23 cellular contexts compared by ENCODE assay signal in genomic region chr3:63400259-63400860, GRCh38.
DNase-seq lines count a peak whose midpoint lies in the region; ATAC-seq, FAIRE-seq and TF ChIP-seq lines count a peak whose summit lies in the region.
"Had no signal": no experiment of that assay in that cellular context is flagged by ENCODE, and none has a peak within 500 bp of the region (broad histone marks: within the 10 kb centered on the region; RNA-seq: fewer than 3 reads in every experiment).

No MANE protein-coding gene starts in this region.

- ATAC-seq in PC-3 (no peak), GM21526 (IDR thresholded peaks at IDR 0.05; ENCODE audit: low FRiP score, unreplicated experiment) (no peak)
- ATAC-seq: natural killer cell treated with Interleukin-12 subunit alpha and Interleukin-12 subunit beta and Interleukin-15 and Interleukin-18, amount 100 ng/mL, for 72 hours; Panc1 had no signal

- H3K4me3 ChIP-seq in AG10803 (ENCODE audit: low read length) (no peak overlapping the region), PC-3 (ENCODE audit: low read length) (no peak overlapping the region), bronchial epithelial cell (ENCODE audit: low read depth, low read length) (no peak overlapping the region), foreskin fibroblast (ENCODE audit: low read depth in 1 of 2, low read length in 2 of 2) (no peak overlapping the region), A673 (ENCODE audit: low read depth, low read length, poor library complexity, severe bottlenecking) (no peak overlapping the region)
- H3K4me3 ChIP-seq: BLaER1 treated with 17β-estradiol and CSF1 and Interleukin-3, amounts not matched to agents 10 nM and 100 nM; esophagus squamous epithelium; smooth muscle cell had no signal

- intact Hi-C loops in PC-3 (cut with micrococcal nuclease) (no loop called here), A673 (cut with micrococcal nuclease; ENCODE audit: unreplicated experiment) (no loop called here)

- no peaks in the 10 kb centered on the region for H3K79me2 ChIP-seq in PC-3 (ENCODE audit: low read length)
- H3K79me2 ChIP-seq: parathyroid adenoma had no signal

- CTCF ChIA-PET in PC-3 (lab: Charles Lee) (interaction anchor here (0.6 kb wide), 1 partner anchor 1934 kb away, joined by 3 read pairs; no protein-coding TSS in a partner anchor), A673 (lab: Charles Lee) (no interaction called here)

- no peak for TF ChIP-seq CTCF in AG10803 (conservative IDR thresholded peaks at IDR 0.05; ENCODE audit: low read length)
- no peak for TF ChIP-seq CTCF in PC-3 (conservative IDR thresholded peaks at IDR 0.05; ENCODE audit: low read depth, low read length)
- TF ChIP-seq CTCF in bronchial epithelial cell (IDR thresholded peaks at IDR 0.05; ENCODE audit: insufficient read depth, low read length, severe bottlenecking) = no peak
- TF ChIP-seq CTCF in foreskin fibroblast (IDR thresholded peaks at IDR 0.05; ENCODE audit: low read depth, low read length) = no peak
- no peak for TF ChIP-seq CTCF in A673 (conservative IDR thresholded peaks at IDR 0.05; ENCODE audit: low read depth, low read length)

- no peaks in the 10 kb centered on the region for H3K4me1 ChIP-seq in PC-3 (ENCODE audit: insufficient read depth, low read length)
- no peaks in the 10 kb centered on the region for H3K4me1 ChIP-seq in A673 (ENCODE audit: insufficient read depth, low read length, poor library complexity, severe bottlenecking)
- H3K4me1 ChIP-seq: esophagus squamous epithelium, parathyroid adenoma had no signal

- no peaks in the 10 kb centered on the region for H3F3A ChIP-seq in PC-3 (ENCODE audit: low read length, unreplicated experiment)

- H3K4me2 ChIP-seq in PC-3 (ENCODE audit: low read length) = no peak overlapping the region
- H3K4me2 ChIP-seq: BLaER1 treated with 17β-estradiol and CSF1 and Interleukin-3, amounts not matched to agents 10 nM and 100 nM; smooth muscle cell had no signal

- H3K27me3 ChIP-seq in PC-3 (ENCODE audit: low read length) = no peaks in the 10 kb centered on the region; the same call in 1 of the 2 replicates
- no peaks in the 10 kb centered on the region for H3K27me3 ChIP-seq in bronchial epithelial cell (ENCODE audit: control insufficient read depth, insufficient read depth, low read length)
- H3K27me3 ChIP-seq in A673 (replicated peaks; ENCODE audit: insufficient read depth, low read depth, low read length, poor library complexity) = no peaks in the 10 kb centered on the region
- H3K27me3 ChIP-seq: BLaER1 treated with 17β-estradiol and CSF1 and Interleukin-3, amounts not matched to agents 10 nM and 100 nM; esophagus squamous epithelium had no signal

- no TSS peak for BruUV-seq in PC-3 (replicated peaks; lab: Mats Ljungman, UMichigan)
- BruUV-seq in A673 (replicated peaks; lab: Mats Ljungman, UMichigan) = no TSS peak

- peak; percentile 32 for FAIRE-seq in bronchial epithelial cell (lab: Jason Lieb, UNC)
- FAIRE-seq: D721Med, G401.6, H1 had no signal

- no peaks in the 10 kb centered on the region for H3K9me2 ChIP-seq in PC-3 (replicated peaks; ENCODE audit: low read length)

- H3K9me3 ChIP-seq in PC-3 (ENCODE audit: low read length) = no peaks in the 10 kb centered on the region
- H3K9me3 ChIP-seq in A673 (ENCODE audit: low read depth, low read length, poor library complexity, severe bottlenecking) = no peaks in the 10 kb centered on the region
- H3K9me3 ChIP-seq: BLaER1 treated with 17β-estradiol and CSF1 and Interleukin-3, amounts not matched to agents 10 nM and 100 nM; esophagus squamous epithelium had no signal

- POLR2A ChIA-PET in PC-3 (lab: Charles Lee; ENCODE audit: unreplicated experiment) = no interaction called here
- POLR2A ChIA-PET in A673 (lab: Charles Lee; ENCODE audit: low non-redundant PET) = no interaction called here

- DNase-seq in AG10803 (ENCODE audit: low read depth) (peak; percentile 7), PC-3 (peak; percentile 9), bronchial epithelial cell (ENCODE audit: low read depth) (peak; percentile 25), foreskin fibroblast (peak; percentile 2 to 5), Kasumi-1 (lab: John Stamatoyannopoulos, UW) (no peak), A673 (ENCODE audit: low spot score) (no peak), NCI-H1092 (lab: John Stamatoyannopoulos, UW) (no peak)
- DNase-seq: cerebellar nuclear complex; effector CD8-positive, alpha-beta T cell; esophagus squamous epithelium; MM.1S; NCI-H1694; NCI-H2227 treated with DMSO at 0.1 percent for 48 hours; stimulated activated CD4-positive, alpha-beta T cell treated with anti-CD3 and anti-CD28 coated beads, Interleukin-4, amount 100 ng/mL, for 4 hours had no signal

- H4K20me1 ChIP-seq in PC-3 (ENCODE audit: low read length) = no peaks in the 10 kb centered on the region
- H4K20me1 ChIP-seq: BLaER1 treated with 17β-estradiol and CSF1 and Interleukin-3, amounts not matched to agents 10 nM and 100 nM had no signal

- H2AFZ ChIP-seq in PC-3 (ENCODE audit: low read length) = no peak overlapping the region
- H2AFZ ChIP-seq: parathyroid adenoma had no signal

- H3K27ac ChIP-seq in PC-3 (ENCODE audit: low read length) = no peak overlapping the region
- no peak overlapping the region for H3K27ac ChIP-seq in A673 (ENCODE audit: low read depth, low read length, poor library complexity, severe bottlenecking)
- H3K27ac ChIP-seq: BLaER1 treated with 17β-estradiol and CSF1 and Interleukin-3, amounts not matched to agents 10 nM and 100 nM; esophagus squamous epithelium; parathyroid adenoma had no signal

- H3K36me3 ChIP-seq in PC-3 (ENCODE audit: low read depth, low read length) = no peaks in the 10 kb centered on the region
- H3K36me3 ChIP-seq in bronchial epithelial cell (ENCODE audit: control insufficient read depth, insufficient read depth, low read length) = no peaks in the 10 kb centered on the region
- H3K36me3 ChIP-seq in A673 (ENCODE audit: insufficient read depth, low read length, poor library complexity, severe bottlenecking) = no peaks in the 10 kb centered on the region
- H3K36me3 ChIP-seq: BLaER1 treated with 17β-estradiol and CSF1 and Interleukin-3, amounts not matched to agents 10 nM and 100 nM; esophagus squamous epithelium had no signal

- no peak overlapping the region for H3K9ac ChIP-seq in PC-3 (ENCODE audit: low read length)
- H3K9ac ChIP-seq: BLaER1 treated with 17β-estradiol and CSF1 and Interleukin-3, amounts not matched to agents 10 nM and 100 nM; parathyroid adenoma had no signal

Comparison
In these comparisons a context has a peak if more than half of its experiments do, and no peak if none do; other contexts are left out.
1. DNase-seq: peak in AG10803 (single experiment), PC-3 (single experiment), bronchial epithelial cell (single experiment) and foreskin fibroblast (2 of 2); none in Kasumi-1 (0 of 2), A673 (single experiment) and NCI-H1092 (single experiment).